ENCODE assay signal across 8 cellular contexts in the genomic region with DNA sequence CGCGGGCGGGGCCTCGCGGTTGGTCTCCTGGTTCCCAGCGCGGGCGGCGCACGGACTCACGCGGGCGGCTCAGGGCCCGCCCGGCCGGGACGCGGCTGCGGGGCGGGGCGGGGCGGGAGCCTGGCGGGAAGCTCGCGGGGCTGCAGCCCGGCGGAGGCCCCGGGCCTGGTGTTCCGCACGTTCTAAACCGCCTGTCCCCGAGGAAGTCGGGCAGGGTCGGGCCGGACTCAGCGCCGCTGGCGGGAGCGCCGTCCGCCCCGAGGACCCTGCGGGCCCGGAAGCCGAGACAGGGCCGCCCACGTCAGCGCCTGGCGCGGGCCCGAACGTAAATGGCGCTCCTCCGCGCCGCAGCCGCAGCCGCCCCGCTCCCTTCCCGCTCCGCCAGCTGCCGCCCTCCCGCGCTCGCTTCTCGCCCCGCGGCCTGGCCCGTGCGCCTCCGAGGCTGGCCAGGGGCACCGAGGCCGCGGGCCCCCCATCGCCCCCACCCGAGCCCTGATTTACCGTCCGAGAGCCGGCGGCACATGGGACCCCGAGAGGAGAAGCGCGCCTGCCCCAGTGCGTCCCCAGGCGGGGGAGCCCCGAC. TPM values are rescaled to one million over a fixed set of nuclear protein-coding genes. Genes with fewer than 3 reads are reported as not detected.
A peak's percentile ranks its signal among the peaks of the same experiment; 100 is the strongest.
DNase-seq lines count a peak whose midpoint lies in the region; ATAC-seq and TF ChIP-seq lines count a peak whose summit lies in the region.

No MANE protein-coding gene starts in this region.

- H3K27ac ChIP-seq in HL-60 (replicated peaks) (peak overlapping the region; percentile 88), Peyer's patch (peak overlapping the region; percentile 96 to 100 (median 98)), neural cell (ENCODE audit: low read length) (peak overlapping the region; percentile 90)

- H3K9ac ChIP-seq in neural cell (ENCODE audit: low read length): peak overlapping the region; percentile 89

- H3K9me3 Mint-ChIP-seq in activated T-helper 2 cell treated with anti-CD3 and anti-CD28 coated beads, Interferon-gamma antibody, Interleukin-2, Interleukin-4, amounts not matched to agents 10 μg/mL and 5 μg/mL and 100 μg/mL, durations not matched to agents 14 hours and 24 hours and 36 hours: peaks cover 33% of the 10 kb centered on the region
- H3K9me3 Mint-ChIP-seq in stimulated activated naive CD8-positive, alpha-beta T cell treated with anti-CD3 and anti-CD28 coated beads, Interleukin-15, Interleukin-2, amounts not matched to agents 100 ng/mL and 50 ng/mL, for 24 hours: peaks cover 3% of the 10 kb centered on the region

- peak overlapping the region; percentile 96 for H3K27ac Mint-ChIP-seq in activated T-helper 2 cell treated with anti-CD3 and anti-CD28 coated beads, Interferon-gamma antibody, Interleukin-2, Interleukin-4, amounts not matched to agents 10 μg/mL and 5 μg/mL and 100 μg/mL, durations not matched to agents 14 hours and 24 hours and 36 hours
- peak overlapping the region; percentile 96 for H3K27ac Mint-ChIP-seq in stimulated activated naive CD8-positive, alpha-beta T cell treated with anti-CD3 and anti-CD28 coated beads, Interleukin-15, Interleukin-2, amounts not matched to agents 100 ng/mL and 50 ng/mL, for 24 hours

- H4K20me1 ChIP-seq in neural cell (ENCODE audit: insufficient read depth): peaks cover 19% of the 10 kb centered on the region

- peaks cover 58% of the 10 kb centered on the region for H3K36me3 Mint-ChIP-seq in activated T-helper 2 cell treated with anti-CD3 and anti-CD28 coated beads, Interferon-gamma antibody, Interleukin-2, Interleukin-4, amounts not matched to agents 10 μg/mL and 5 μg/mL and 100 μg/mL, durations not matched to agents 14 hours and 24 hours and 36 hours (ENCODE audit: low read depth)
- H3K36me3 Mint-ChIP-seq in stimulated activated naive CD8-positive, alpha-beta T cell treated with anti-CD3 and anti-CD28 coated beads, Interleukin-15, Interleukin-2, amounts not matched to agents 100 ng/mL and 50 ng/mL, for 24 hours (ENCODE audit: low read depth): peaks cover 31% of the 10 kb centered on the region

- TF ChIP-seq RAD21 in neural cell (conservative IDR thresholded peaks at IDR 0.05): peak; percentile 29

- in situ Hi-C loops in Caki2 (cut with HindIII; ENCODE audit: low pct_unique_long_range_greater_than_20kb, low sequenced_read_pairs): no loop called here

- H3K9me3 ChIP-seq in Peyer's patch (no peaks in the 10 kb centered on the region), neural cell (ENCODE audit: low read length) (peaks cover 6% of the 10 kb centered on the region)

- TF ChIP-seq EP300 in neural cell (conservative IDR thresholded peaks at IDR 0.05; ENCODE audit: poor library complexity, severe bottlenecking): peak; percentile 55

- H3K4me2 ChIP-seq in neural cell (ENCODE audit: low read length): peak overlapping the region; percentile 97

- H3K4me1 Mint-ChIP-seq in activated T-helper 2 cell treated with anti-CD3 and anti-CD28 coated beads, Interferon-gamma antibody, Interleukin-2, Interleukin-4, amounts not matched to agents 10 μg/mL and 5 μg/mL and 100 μg/mL, durations not matched to agents 14 hours and 24 hours and 36 hours (ENCODE audit: low read depth): peaks cover 29% of the 10 kb centered on the region
- H3K4me1 Mint-ChIP-seq in stimulated activated naive CD8-positive, alpha-beta T cell treated with anti-CD3 and anti-CD28 coated beads, Interleukin-15, Interleukin-2, amounts not matched to agents 100 ng/mL and 50 ng/mL, for 24 hours (ENCODE audit: low read depth): peaks cover 72% of the 10 kb centered on the region

- H3K79me2 ChIP-seq in neural cell (replicated peaks; ENCODE audit: insufficient read depth, low read length): peaks cover 34% of the 10 kb centered on the region

- TF ChIP-seq CTCF in HL-60 (IDR thresholded peaks at IDR 0.05; ENCODE audit: insufficient read depth, low read length): no peak
- TF ChIP-seq CTCF in Peyer's patch (IDR thresholded peaks at IDR 0.05): no peak
- no peak for TF ChIP-seq CTCF in fibroblast of the aortic adventitia (IDR thresholded peaks at IDR 0.05; ENCODE audit: insufficient read depth, low read length)
- TF ChIP-seq CTCF in neural cell (IDR thresholded peaks at IDR 0.05; ENCODE audit: poor library complexity, severe bottlenecking): peak; percentile 21

- peaks cover 7% of the 10 kb centered on the region for H3F3A ChIP-seq in neural cell (ENCODE audit: insufficient read depth, low read length, poor library complexity, severe bottlenecking)

- no peaks in the 10 kb centered on the region for H3K27me3 ChIP-seq in HL-60 (ENCODE audit: insufficient read depth, poor library complexity, severe bottlenecking)
- no peaks in the 10 kb centered on the region for H3K27me3 ChIP-seq in Peyer's patch
- H3K27me3 ChIP-seq in neural cell (ENCODE audit: insufficient read depth, low read depth, low read length): no peaks in the 10 kb centered on the region

- peak; percentile 52 for ATAC-seq in GM19455 (IDR thresholded peaks at IDR 0.05; ENCODE audit: unreplicated experiment)

- TF ChIP-seq POLR2A in Peyer's patch (IDR thresholded peaks at IDR 0.05): peak in 1 of 2 donors; percentile 71

- intact Hi-C loops in activated T-helper 2 cell treated with anti-CD3 and anti-CD28 coated beads, Interferon-gamma antibody, Interleukin-2, Interleukin-4, amounts not matched to agents 10 μg/mL and 5 μg/mL and 100 μg/mL, durations not matched to agents 14 hours and 24 hours and 36 hours (cut with micrococcal nuclease): loop anchor here (2.0 to 5.0 kb wide), 3 partner anchors 18 to 433 kb away; partner anchors contain the start of genes FAM53A and MAEA

- peak overlapping the region; percentile 87 for H3K4me3 Mint-ChIP-seq in activated T-helper 2 cell treated with anti-CD3 and anti-CD28 coated beads, Interferon-gamma antibody, Interleukin-2, Interleukin-4, amounts not matched to agents 10 μg/mL and 5 μg/mL and 100 μg/mL, durations not matched to agents 14 hours and 24 hours and 36 hours (ENCODE audit: low read depth)
- peak overlapping the region; percentile 89 for H3K4me3 Mint-ChIP-seq in stimulated activated naive CD8-positive, alpha-beta T cell treated with anti-CD3 and anti-CD28 coated beads, Interleukin-15, Interleukin-2, amounts not matched to agents 100 ng/mL and 50 ng/mL, for 24 hours

- H2AFZ ChIP-seq in neural cell (ENCODE audit: low read depth, low read length): peak overlapping the region; percentile 73

- H3K27me3 Mint-ChIP-seq in activated T-helper 2 cell treated with anti-CD3 and anti-CD28 coated beads, Interferon-gamma antibody, Interleukin-2, Interleukin-4, amounts not matched to agents 10 μg/mL and 5 μg/mL and 100 μg/mL, durations not matched to agents 14 hours and 24 hours and 36 hours (ENCODE audit: low read depth): no peaks in the 10 kb centered on the region
- no peaks in the 10 kb centered on the region for H3K27me3 Mint-ChIP-seq in stimulated activated naive CD8-positive, alpha-beta T cell treated with anti-CD3 and anti-CD28 coated beads, Interleukin-15, Interleukin-2, amounts not matched to agents 100 ng/mL and 50 ng/mL, for 24 hours

- H3K36me3 ChIP-seq in Peyer's patch (peaks cover 0 to 6% (median 0%) of the 10 kb centered on the region in 3 donors), neural cell (ENCODE audit: insufficient read depth, low read length) (peaks cover 6% of the 10 kb centered on the region)

- H3K9me2 ChIP-seq in neural cell (ENCODE audit: insufficient read depth, low read length): no peaks in the 10 kb centered on the region

- H3K4me1 ChIP-seq in Peyer's patch: peaks cover 8 to 47% (median 34%) of the 10 kb centered on the region in 4 donors

- DNase-seq in Caki2 (ENCODE audit: low read depth): peak; percentile 65
- DNase-seq in HL-60 (ENCODE audit: low read depth in 1 of 2, low spot score in 1 of 2): peak; percentile 68 to 77
- DNase-seq in Peyer's patch: peak; percentile 84 to 94 (median 92)
- peak; percentile 83 for DNase-seq in activated T-helper 2 cell treated with anti-CD3 and anti-CD28 coated beads, Interferon-gamma antibody, Interleukin-2, Interleukin-4, amounts not matched to agents 10 μg/mL and 5 μg/mL and 100 μg/mL, durations not matched to agents 14 hours and 24 hours and 36 hours (ENCODE audit: low spot score)
- peak; percentile 82 for DNase-seq in fibroblast of the aortic adventitia (ENCODE audit: low read depth)

- H3K4me3 ChIP-seq in HL-60 (replicated peaks; ENCODE audit: insufficient read depth, low read length) (peak overlapping the region; percentile 50), Peyer's patch (peak overlapping the region; percentile 42 to 100 (median 75)), fibroblast of the aortic adventitia (ENCODE audit: low read depth, low read length) (peak overlapping the region; percentile 68), neural cell (ENCODE audit: low read length) (peak overlapping the region; percentile 82)

RNA-seq across cellular contexts. Expression of gene CTBP1, which starts 0.3 kb away (rescaled TPM):
- 178 and 190 TPM in 2 replicates for total RNA-seq in Caki2 (2014; rRNA removed; shearing (Covaris generic); ENCODE audit: low replicate concordance)
- 100 to 1,000 TPM; 245 to 371 (median 288) TPM for total RNA-seq in Peyer's patch
- 194 and 195 TPM in 2 replicates for total RNA-seq in activated T-helper 2 cell treated with anti-CD3 and anti-CD28 coated beads, Interferon-gamma antibody, Interleukin-2, Interleukin-4, amounts not matched to agents 10 μg/mL and 5 μg/mL and 100 μg/mL, durations not matched to agents 14 hours and 24 hours and 36 hours
- 141 and 191 TPM in 2 replicates for total RNA-seq in fibroblast of the aortic adventitia (ENCODE audit: low replicate concordance)
- polyA plus RNA-seq in neural cell: 325 and 487 TPM in 2 replicates
- 283 and 371 TPM in 2 replicates for polyA minus RNA-seq in neural cell

RNA-seq across cellular contexts. Expression of gene MAEA, which starts 40.5 kb away (rescaled TPM):
- total RNA-seq in Caki2 (2014; rRNA removed; shearing (Covaris generic); ENCODE audit: low replicate concordance): 19.1 and 29.2 TPM in 2 replicates
- total RNA-seq in Peyer's patch (100 to 1,000 TPM; 112 to 200 (median 143) TPM), fibroblast of the aortic adventitia (ENCODE audit: low replicate concordance) (54.8 and 98.0 TPM in 2 replicates)
- total RNA-seq in activated T-helper 2 cell treated with anti-CD3 and anti-CD28 coated beads, Interferon-gamma antibody, Interleukin-2, Interleukin-4, amounts not matched to agents 10 μg/mL and 5 μg/mL and 100 μg/mL, durations not matched to agents 14 hours and 24 hours and 36 hours: 59.2 and 62.8 TPM in 2 replicates
- 106 and 109 TPM in 2 replicates for polyA plus RNA-seq in neural cell
- polyA minus RNA-seq in neural cell: 58.3 and 68.7 TPM in 2 replicates

Comparison
In these comparisons a context has a peak if more than half of its experiments do, and no peak if none do; other contexts are left out.
1. Peak in every context shown above with its lines: DNase-seq, ATAC-seq, H3K4me3 ChIP-seq and H3K27ac ChIP-seq.